In the genomic region with DNA sequence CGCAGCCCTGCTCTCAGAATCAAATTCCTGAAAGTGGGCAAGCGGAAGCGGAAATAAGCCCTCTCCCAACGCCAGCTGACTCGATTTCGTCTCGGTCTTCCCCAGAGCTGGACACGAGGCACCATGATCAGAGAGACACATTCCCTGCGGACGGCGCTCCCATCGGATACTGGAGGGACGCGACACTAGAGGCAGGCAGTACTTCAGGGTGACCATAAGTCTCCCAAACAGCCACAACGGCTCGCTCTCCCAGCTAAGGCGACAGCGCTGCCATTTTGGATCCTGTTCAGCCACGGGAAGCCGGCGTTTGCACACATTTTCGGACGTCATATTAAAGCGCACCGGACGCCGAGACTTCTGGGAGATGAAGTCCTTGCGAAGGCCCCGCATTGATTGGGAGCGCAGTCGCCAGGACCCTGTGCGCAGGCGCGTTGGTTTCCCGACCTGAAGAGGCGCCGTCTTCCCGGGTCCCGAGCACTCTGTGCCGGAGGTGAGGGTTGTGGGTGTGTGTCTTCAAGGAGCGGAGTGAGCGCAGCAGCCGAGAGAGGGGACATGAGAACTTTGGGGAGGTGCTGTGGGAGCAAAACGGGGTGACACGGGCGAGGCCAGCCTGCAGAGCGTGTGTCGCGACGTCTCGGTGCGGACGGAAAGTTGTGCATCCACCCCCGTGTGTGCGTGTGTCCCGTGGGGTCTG, we compare ENCODE assay signal across 1 cellular context.
TF ChIP-seq lines count a peak whose summit lies in the region.

Gene ZNF2 (plus strand): TSS at position 439 of the 694 bp plus-strand sequence. CDS start 10,418 bp downstream, outside the sequence.

TF ChIP-seq in K562, 482 proteins besides CTCF, POLR2A, EP300 and RAD21 (continued from another document and continues in another):
- TF ChIP-seq TRIM24 (IDR thresholded peaks at IDR 0.05) (peak in 1 of 2 experiments; percentile 52; a peak in 1 of 4 replicates), HES1 (IDR thresholded peaks at IDR 0.05; ENCODE audit: low read depth) (no peak), CC2D1A (IDR thresholded peaks at IDR 0.05) (no peak), HDAC1 (IDR thresholded peaks at IDR 0.05) (peak in 1 of 2 experiments; percentile 89; a peak in 2 of 4 replicates), TRIM25 (IDR thresholded peaks at IDR 0.05; ENCODE audit: borderline replicate concordance) (no peak), SNIP1 (IDR thresholded peaks at IDR 0.05; ENCODE audit: low read depth) (no peak), ZNF408 (CRISPR knock-in tag; IDR thresholded peaks at IDR 0.05; ENCODE audit: low read depth) (no peak), HDAC6 (IDR thresholded peaks at IDR 0.05; ENCODE audit: low read depth, low read length) (no peak), DNMT1 (IDR thresholded peaks at IDR 0.05) (no peak), NR2C1 (IDR thresholded peaks at IDR 0.05) (no peak; the same call in 1 of the 2 replicates), NR2C1 (tag; IDR thresholded peaks at IDR 0.05) (peak; percentile 73; the same call in 1 of the 2 replicates), OTX1 (CRISPR knock-in tag; IDR thresholded peaks at IDR 0.05) (peak; percentile 87), JUND (IDR thresholded peaks at IDR 0.05; ENCODE audit: borderline replicate concordance, low read depth, low read length) (peak; percentile 47), JUND (tag; IDR thresholded peaks at IDR 0.05; ENCODE audit: borderline replicate concordance, low read depth, low read length) (no peak; the same call in 2 of the 3 replicates), SRF (CRISPR knock-in tag; IDR thresholded peaks at IDR 0.05) (peak in 1 of 2 experiments; percentile 49; a peak in 1 of 4 replicates), KAT8 (IDR thresholded peaks at IDR 0.05; ENCODE audit: low read depth) (no peak), U2AF2 (optimal IDR thresholded peaks at IDR 0.05; ENCODE audit: low read depth, low read length) (no peak), ZNF232 (CRISPR knock-in tag; IDR thresholded peaks at IDR 0.05) (no peak), ZNF239 (CRISPR knock-in tag; IDR thresholded peaks at IDR 0.05) (no peak), SNRNP70 (optimal IDR thresholded peaks at IDR 0.05; ENCODE audit: low read depth, low read length) (no peak), RB1 (IDR thresholded peaks at IDR 0.05; ENCODE audit: low read depth) (peak; percentile 30; the same call in 1 of the 2 replicates), SMC3 (conservative IDR thresholded peaks at IDR 0.05; ENCODE audit: insufficient read depth, low read depth, low read length) (no peak), ZNF57 (CRISPR knock-in tag; IDR thresholded peaks at IDR 0.05) (no peak), KAT7 (CRISPR knock-in tag; IDR thresholded peaks at IDR 0.05; ENCODE audit: borderline replicate concordance) (no peak), SIX5 (IDR thresholded peaks at IDR 0.05; ENCODE audit: borderline replicate concordance in 1 of 2, insufficient read depth in 1 of 2, low read depth in 1 of 2, low read length in 2 of 2) (peak; percentile 87 to 90), DIDO1 (tag; IDR thresholded peaks at IDR 0.05; ENCODE audit: low read depth) (0 out of 2 replicates have a peak, but pooled peaks have one; percentile 63), PKNOX1 (IDR thresholded peaks at IDR 0.05) (no peak), NFXL1 (CRISPR knock-in tag; IDR thresholded peaks at IDR 0.05) (no peak), NCOA6 (IDR thresholded peaks at IDR 0.05) (no peak), KDM5B (IDR thresholded peaks at IDR 0.05; ENCODE audit: insufficient replicate concordance, low read depth, low read length) (peak; percentile 86), FOXJ2 (tag; IDR thresholded peaks at IDR 0.05) (no peak; the same call in 1 of the 2 replicates), ZNF583 (CRISPR knock-in tag; IDR thresholded peaks at IDR 0.05) (no peak), ARID3B (CRISPR knock-in tag; IDR thresholded peaks at IDR 0.05; ENCODE audit: borderline replicate concordance) (no peak; the same call in 1 of the 2 replicates), POLR2H (tag; IDR thresholded peaks at IDR 0.05; ENCODE audit: low read depth) (peak; percentile 82), NR3C1 (CRISPR knock-in tag; IDR thresholded peaks at IDR 0.05) (no peak), E2F1 (CRISPR knock-in tag; IDR thresholded peaks at IDR 0.05) (0 out of 2 replicates have a peak, but pooled peaks have one; percentile 26), JUNB (CRISPR knock-in tag; conservative IDR thresholded peaks at IDR 0.05) (no peak), CBX1 (IDR thresholded peaks at IDR 0.05; ENCODE audit: low read depth) (no peak), RBBP5 (IDR thresholded peaks at IDR 0.05; ENCODE audit: borderline replicate concordance, insufficient read depth, low read length, poor library complexity, severe bottlenecking) (peak; percentile 94)
- TF ChIP-seq, protein P1, sequence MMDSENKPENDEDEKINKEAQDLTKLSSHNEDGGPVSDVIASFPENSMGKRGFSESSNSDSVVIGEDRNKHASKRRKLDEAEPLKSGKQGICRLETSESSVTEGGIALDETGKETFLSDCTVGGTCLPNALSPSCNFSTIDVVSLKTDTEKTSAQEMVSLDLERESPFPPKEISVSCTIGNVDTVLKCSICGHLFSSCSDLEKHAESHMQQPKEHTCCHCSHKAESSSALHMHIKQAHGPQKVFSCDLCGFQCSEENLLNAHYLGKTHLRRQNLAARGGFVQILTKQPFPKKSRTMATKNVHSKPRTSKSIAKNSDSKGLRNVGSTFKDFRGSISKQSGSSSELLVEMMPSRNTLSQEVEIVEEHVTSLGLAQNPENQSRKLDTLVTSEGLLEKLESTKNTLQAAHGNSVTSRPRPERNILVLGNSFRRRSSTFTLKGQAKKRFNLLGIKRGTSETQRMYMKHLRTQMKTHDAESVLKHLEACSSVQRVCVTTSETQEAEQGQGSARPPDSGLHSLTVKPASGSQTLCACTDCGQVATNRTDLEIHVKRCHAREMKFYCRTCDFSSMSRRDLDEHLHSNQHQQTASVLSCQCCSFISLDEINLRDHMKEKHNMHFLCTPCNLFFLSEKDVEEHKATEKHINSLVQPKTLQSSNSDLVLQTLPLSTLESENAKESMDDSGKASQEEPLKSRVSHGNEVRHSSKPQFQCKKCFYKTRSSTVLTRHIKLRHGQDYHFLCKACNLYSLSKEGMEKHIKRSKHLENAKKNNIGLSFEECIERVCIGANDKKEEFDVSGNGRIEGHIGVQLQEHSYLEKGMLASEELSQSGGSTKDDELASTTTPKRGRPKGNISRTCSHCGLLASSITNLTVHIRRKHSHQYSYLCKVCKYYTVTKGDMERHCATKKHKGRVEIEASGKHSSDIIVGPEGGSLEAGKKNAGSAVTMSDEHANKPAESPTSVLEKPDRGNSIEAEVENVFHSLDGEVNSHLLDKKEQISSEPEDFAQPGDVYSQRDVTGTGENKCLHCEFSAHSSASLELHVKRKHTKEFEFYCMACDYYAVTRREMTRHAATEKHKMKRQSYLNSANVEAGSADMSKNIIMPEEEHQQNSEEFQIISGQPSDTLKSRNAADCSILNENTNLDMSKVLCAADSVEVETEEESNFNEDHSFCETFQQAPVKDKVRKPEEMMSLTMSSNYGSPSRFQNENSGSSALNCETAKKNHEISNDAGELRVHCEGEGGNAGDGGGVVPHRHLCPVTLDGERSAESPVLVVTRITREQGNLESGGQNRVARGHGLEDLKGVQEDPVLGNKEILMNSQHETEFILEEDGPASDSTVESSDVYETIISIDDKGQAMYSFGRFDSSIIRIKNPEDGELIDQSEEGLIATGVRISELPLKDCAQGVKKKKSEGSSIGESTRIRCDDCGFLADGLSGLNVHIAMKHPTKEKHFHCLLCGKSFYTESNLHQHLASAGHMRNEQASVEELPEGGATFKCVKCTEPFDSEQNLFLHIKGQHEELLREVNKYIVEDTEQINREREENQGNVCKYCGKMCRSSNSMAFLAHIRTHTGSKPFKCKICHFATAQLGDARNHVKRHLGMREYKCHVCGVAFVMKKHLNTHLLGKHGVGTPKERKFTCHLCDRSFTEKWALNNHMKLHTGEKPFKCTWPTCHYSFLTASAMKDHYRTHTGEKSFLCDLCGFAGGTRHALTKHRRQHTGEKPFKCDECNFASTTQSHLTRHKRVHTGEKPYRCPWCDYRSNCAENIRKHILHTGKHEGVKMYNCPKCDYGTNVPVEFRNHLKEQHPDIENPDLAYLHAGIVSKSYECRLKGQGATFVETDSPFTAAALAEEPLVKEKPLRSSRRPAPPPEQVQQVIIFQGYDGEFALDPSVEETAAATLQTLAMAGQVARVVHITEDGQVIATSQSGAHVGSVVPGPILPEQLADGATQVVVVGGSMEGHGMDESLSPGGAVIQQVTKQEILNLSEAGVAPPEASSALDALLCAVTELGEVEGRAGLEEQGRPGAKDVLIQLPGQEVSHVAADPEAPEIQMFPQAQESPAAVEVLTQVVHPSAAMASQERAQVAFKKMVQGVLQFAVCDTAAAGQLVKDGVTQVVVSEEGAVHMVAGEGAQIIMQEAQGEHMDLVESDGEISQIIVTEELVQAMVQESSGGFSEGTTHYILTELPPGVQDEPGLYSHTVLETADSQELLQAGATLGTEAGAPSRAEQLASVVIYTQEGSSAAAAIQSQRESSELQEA (IDR thresholded peaks at IDR 0.05; ENCODE audit: low read depth) = no peak
- TF ChIP-seq, protein P2, sequence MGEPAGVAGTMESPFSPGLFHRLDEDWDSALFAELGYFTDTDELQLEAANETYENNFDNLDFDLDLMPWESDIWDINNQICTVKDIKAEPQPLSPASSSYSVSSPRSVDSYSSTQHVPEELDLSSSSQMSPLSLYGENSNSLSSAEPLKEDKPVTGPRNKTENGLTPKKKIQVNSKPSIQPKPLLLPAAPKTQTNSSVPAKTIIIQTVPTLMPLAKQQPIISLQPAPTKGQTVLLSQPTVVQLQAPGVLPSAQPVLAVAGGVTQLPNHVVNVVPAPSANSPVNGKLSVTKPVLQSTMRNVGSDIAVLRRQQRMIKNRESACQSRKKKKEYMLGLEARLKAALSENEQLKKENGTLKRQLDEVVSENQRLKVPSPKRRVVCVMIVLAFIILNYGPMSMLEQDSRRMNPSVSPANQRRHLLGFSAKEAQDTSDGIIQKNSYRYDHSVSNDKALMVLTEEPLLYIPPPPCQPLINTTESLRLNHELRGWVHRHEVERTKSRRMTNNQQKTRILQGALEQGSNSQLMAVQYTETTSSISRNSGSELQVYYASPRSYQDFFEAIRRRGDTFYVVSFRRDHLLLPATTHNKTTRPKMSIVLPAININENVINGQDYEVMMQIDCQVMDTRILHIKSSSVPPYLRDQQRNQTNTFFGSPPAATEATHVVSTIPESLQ (CRISPR knock-in tag; IDR thresholded peaks at IDR 0.05) = peak; percentile 82; the same call in 1 of the 2 replicates
- TF ChIP-seq, protein P3, sequence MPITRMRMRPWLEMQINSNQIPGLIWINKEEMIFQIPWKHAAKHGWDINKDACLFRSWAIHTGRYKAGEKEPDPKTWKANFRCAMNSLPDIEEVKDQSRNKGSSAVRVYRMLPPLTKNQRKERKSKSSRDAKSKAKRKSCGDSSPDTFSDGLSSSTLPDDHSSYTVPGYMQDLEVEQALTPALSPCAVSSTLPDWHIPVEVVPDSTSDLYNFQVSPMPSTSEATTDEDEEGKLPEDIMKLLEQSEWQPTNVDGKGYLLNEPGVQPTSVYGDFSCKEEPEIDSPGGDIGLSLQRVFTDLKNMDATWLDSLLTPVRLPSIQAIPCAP (CRISPR knock-in tag; IDR thresholded peaks at IDR 0.05; ENCODE audit: borderline replicate concordance) = no peak
- TF ChIP-seq, protein P4, sequence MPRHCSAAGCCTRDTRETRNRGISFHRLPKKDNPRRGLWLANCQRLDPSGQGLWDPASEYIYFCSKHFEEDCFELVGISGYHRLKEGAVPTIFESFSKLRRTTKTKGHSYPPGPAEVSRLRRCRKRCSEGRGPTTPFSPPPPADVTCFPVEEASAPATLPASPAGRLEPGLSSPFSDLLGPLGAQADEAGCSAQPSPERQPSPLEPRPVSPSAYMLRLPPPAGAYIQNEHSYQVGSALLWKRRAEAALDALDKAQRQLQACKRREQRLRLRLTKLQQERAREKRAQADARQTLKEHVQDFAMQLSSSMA (CRISPR knock-in tag; IDR thresholded peaks at IDR 0.05) = no peak
